In the genomic region with DNA sequence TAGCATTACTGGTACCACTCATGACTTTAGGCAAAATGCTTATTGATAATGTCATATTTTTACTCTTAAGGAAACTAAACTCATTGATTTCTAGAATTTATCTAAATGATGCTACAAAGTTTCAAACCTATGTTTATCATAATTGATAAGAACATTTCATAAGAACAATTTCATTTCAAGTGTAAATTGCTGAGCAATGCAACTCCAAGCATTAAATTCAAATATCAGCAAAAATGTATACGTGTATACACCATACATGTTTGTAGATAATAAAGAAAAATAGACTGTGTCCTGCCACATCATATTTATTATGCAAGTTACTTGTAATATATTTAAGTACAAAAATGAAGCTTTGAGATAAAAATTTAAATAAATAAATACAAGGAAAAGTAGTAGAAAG, we compare ENCODE assay signal across 36 cellular contexts.
DNase-seq lines count a peak whose midpoint lies in the region; ATAC-seq, FAIRE-seq and TF ChIP-seq lines count a peak whose summit lies in the region.
"Had no signal": no experiment of that assay in that cellular context is flagged by ENCODE, and none has a peak within 500 bp of the region (broad histone marks: within the 10 kb centered on the region; RNA-seq: fewer than 3 reads in every experiment).

No MANE protein-coding gene starts in this region.

- TF ChIP-seq CTCF in HepG2 (CRISPR knock-in tag; IDR thresholded peaks at IDR 0.05) (no peak), right lobe of liver (IDR thresholded peaks at IDR 0.05) (no peak), A549 (IDR thresholded peaks at IDR 0.05) (no peak), IMR-90 (conservative IDR thresholded peaks at IDR 0.05; ENCODE audit: low read depth, low read length) (no peak), nephron progenitor cell (IDR thresholded peaks at IDR 0.05) (no peak)

- CTCF ChIA-PET in HepG2 (lab: Yijun Ruan, JAX; ENCODE audit: low intra/inter-chr PET ratio, low total read pairs) (no interaction called here), A549 (lab: Yijun Ruan, JAX) (interaction anchor here (0.6 to 0.7 kb wide), 2 partner anchors 68 to 101 kb away, joined by 3 read pairs; no protein-coding TSS in a partner anchor), IMR-90 (lab: Yijun Ruan, JAX) (no interaction called here)

- no peak overlapping the region for H2BK20ac ChIP-seq in IMR-90 (ENCODE audit: low read depth, low read length)

- no peak for TF ChIP-seq POLR2A in HepG2 (IDR thresholded peaks at IDR 0.05; ENCODE audit: insufficient read depth in 1 of 2, low read depth in 2 of 2, low read length in 2 of 2)
- no peak for TF ChIP-seq POLR2A in right lobe of liver (IDR thresholded peaks at IDR 0.05)
- TF ChIP-seq POLR2A in A549 (IDR thresholded peaks at IDR 0.05; ENCODE audit: low read length): no peak
- TF ChIP-seq POLR2A in IMR-90 (IDR thresholded peaks at IDR 0.05; ENCODE audit: low read depth, low read length): no peak

- dilution Hi-C loops in IMR-90 (cut with HindIII; ENCODE audit: low sequenced_read_pairs, unreplicated experiment): no loop called here

- no peaks in the 10 kb centered on the region for H3K36me3 ChIP-seq in HepG2 (replicated peaks in 1 of 2; ENCODE audit: control insufficient read depth in 1 of 2, insufficient read depth in 2 of 2, low read length in 2 of 2)
- no peaks in the 10 kb centered on the region for H3K36me3 ChIP-seq in right lobe of liver
- H3K36me3 ChIP-seq in IMR-90 (ENCODE audit: control insufficient read depth, insufficient read depth, low read length): no peaks in the 10 kb centered on the region
- H3K36me3 ChIP-seq: BE2C; BLaER1; BLaER1 treated with 17β-estradiol and CSF1 and Interleukin-3, amounts not matched to agents 10 nM and 100 nM had no signal

- H4K20me1 ChIP-seq in HepG2 (ENCODE audit: insufficient read depth, low read length) (no peaks in the 10 kb centered on the region), IMR-90 (ENCODE audit: insufficient read depth, low read length) (no peaks in the 10 kb centered on the region)
- H4K20me1 ChIP-seq: BLaER1; BLaER1 treated with 17β-estradiol and CSF1 and Interleukin-3, amounts not matched to agents 10 nM and 100 nM had no signal

- ATAC-seq in HepG2: no peak
- no peak for ATAC-seq in right lobe of liver
- ATAC-seq in A549: no peak
- no peak for ATAC-seq in IMR-90 (ENCODE audit: low read depth)
- ATAC-seq in HG03460 (IDR thresholded peaks at IDR 0.05; ENCODE audit: unreplicated experiment): no peak
- ATAC-seq: CD8-positive, alpha-beta T cell had no signal

- H3K27ac ChIP-seq in HepG2 (ENCODE audit: extremely low read length, insufficient read depth, low read length) (no peak overlapping the region), right lobe of liver (no peak overlapping the region), A549 (no peak overlapping the region), IMR-90 (ENCODE audit: insufficient read depth, low read length) (no peak overlapping the region)
- H3K27ac ChIP-seq: 22Rv1; BLaER1; BLaER1 treated with 17β-estradiol and CSF1 and Interleukin-3, amounts not matched to agents 10 nM and 100 nM; C4-2B had no signal

- H3K79me2 ChIP-seq in HepG2 (ENCODE audit: insufficient read depth, low read length): no peaks in the 10 kb centered on the region

- TF ChIP-seq RAD21 in HepG2 (CRISPR knock-in tag; IDR thresholded peaks at IDR 0.05) (no peak), A549 (conservative IDR thresholded peaks at IDR 0.05 in 1 of 2, IDR thresholded peaks at IDR 0.05 in 1 of 2) (no peak), IMR-90 (IDR thresholded peaks at IDR 0.05; ENCODE audit: low read length) (no peak)

- BruUV-seq in HepG2 (replicated peaks; lab: Mats Ljungman, UMichigan) (no TSS peak), IMR-90 (replicated peaks; lab: Mats Ljungman, UMichigan) (no TSS peak)

- H3K4me1 ChIP-seq in HepG2 (ENCODE audit: insufficient read depth, low read length) (no peaks in the 10 kb centered on the region), right lobe of liver (no peaks in the 10 kb centered on the region), A549 (no peaks in the 10 kb centered on the region), IMR-90 (ENCODE audit: control insufficient read depth, insufficient read depth, low read length) (no peaks in the 10 kb centered on the region)
- H3K4me1 ChIP-seq: BE2C; BLaER1; BLaER1 treated with 17β-estradiol and CSF1 and Interleukin-3, amounts not matched to agents 10 nM and 100 nM; Caco-2 had no signal

- no peak for TF ChIP-seq EP300 in HepG2 (IDR thresholded peaks at IDR 0.05; ENCODE audit: low read depth in 2 of 2, low read length in 2 of 2)
- TF ChIP-seq EP300 in HepG2 (CRISPR knock-in tag; IDR thresholded peaks at IDR 0.05; ENCODE audit: borderline replicate concordance): no peak
- TF ChIP-seq EP300 in A549 (IDR thresholded peaks at IDR 0.05): no peak

- H3K18ac ChIP-seq in IMR-90 (ENCODE audit: low read depth, low read length): no peak overlapping the region

- no peaks in the 10 kb centered on the region for H3K9me1 ChIP-seq in IMR-90 (ENCODE audit: insufficient read depth, low read length)

- no peak overlapping the region for H4K8ac ChIP-seq in IMR-90 (ENCODE audit: low read depth in 2 of 2, low read length in 2 of 2)

- H3K9me3 ChIP-seq in HepG2 (ENCODE audit: low read length) (no peaks in the 10 kb centered on the region), right lobe of liver (no peaks in the 10 kb centered on the region), A549 (no peaks in the 10 kb centered on the region), IMR-90 (ENCODE audit: control insufficient read depth, insufficient read depth, low read length) (no peaks in the 10 kb centered on the region)
- H3K9me3 ChIP-seq: BE2C; BLaER1; BLaER1 treated with 17β-estradiol and CSF1 and Interleukin-3, amounts not matched to agents 10 nM and 100 nM; Caco-2 had no signal

- H3K79me1 ChIP-seq in IMR-90 (ENCODE audit: low read depth in 1 of 2, low read length in 2 of 2): no peaks in the 10 kb centered on the region

- no peak overlapping the region for H3K14ac ChIP-seq in IMR-90 (replicated peaks; ENCODE audit: low read depth, low read length)

- H3K4me1 Mint-ChIP-seq in nephron progenitor cell: peaks cover 45% of the 10 kb centered on the region
- H3K4me1 Mint-ChIP-seq: B cell; CD14-positive monocyte; CD4-positive, alpha-beta memory T cell; CD4-positive, CD25-positive, alpha-beta regulatory T cell; CD8-positive, alpha-beta memory T cell had no signal

- no peak overlapping the region for H2BK120ac ChIP-seq in IMR-90 (ENCODE audit: low read depth, low read length)

- FAIRE-seq in HepG2 (lab: Jason Lieb, UNC): no peak
- no peak for FAIRE-seq in A549 (lab: Jason Lieb, UNC)
- FAIRE-seq: A204.1, D721Med had no signal

- peaks cover 30% of the 10 kb centered on the region for H3K36me3 Mint-ChIP-seq in nephron progenitor cell (ENCODE audit: low read depth)
- H3K36me3 Mint-ChIP-seq: CD14-positive monocyte; CD4-positive, alpha-beta memory T cell; CD4-positive, CD25-positive, alpha-beta regulatory T cell; CD8-positive, alpha-beta memory T cell; CD8-positive, alpha-beta T cell had no signal

- no peak overlapping the region for H3K4ac ChIP-seq in IMR-90 (ENCODE audit: low read depth, low read length)

- H2BK5ac ChIP-seq in IMR-90 (ENCODE audit: low read depth, low read length, poor library complexity, severe bottlenecking): no peak overlapping the region

- H2BK15ac ChIP-seq in IMR-90 (ENCODE audit: low read depth, low read length): no peak overlapping the region

- no peak overlapping the region for H3K4me2 ChIP-seq in HepG2 (ENCODE audit: low read depth, low read length)
- no peak overlapping the region for H3K4me2 ChIP-seq in A549
- no peak overlapping the region for H3K4me2 ChIP-seq in IMR-90 (ENCODE audit: low read depth, low read length)
- H3K4me2 ChIP-seq: BLaER1; BLaER1 treated with 17β-estradiol and CSF1 and Interleukin-3, amounts not matched to agents 10 nM and 100 nM had no signal

- DNase-seq in HepG2 (ENCODE audit: low spot score) (no peak), right lobe of liver (no peak), A549 (ENCODE audit: low read depth in 1 of 2, low spot score in 1 of 2) (no peak), IMR-90 (no peak), nephron progenitor cell (no peak), A172 (ENCODE audit: low spot score) (no peak)
- DNase-seq in activated naive CD4-positive, alpha-beta T cell treated with anti-CD3 and anti-CD28 coated beads, Interleukin-2, amount 50 U/mL, for 16 hours: no peak
- DNase-seq: 8988T; ACHN; AML-193; BE2C; C1 segment of cervical spinal cord; Caco-2; Calu3; CD4-positive, alpha-beta memory T cell; CD4-positive, alpha-beta T cell; CD4-positive, CD25-positive, alpha-beta regulatory T cell; CD8-positive, alpha-beta memory T cell; CD8-positive, alpha-beta T cell; COR-L47; DMS 273 treated with DMSO at 0.1 percent for 48 hours; DMS153; DMS53; DMS79; DMS79 treated with DMSO at 0.1 percent for 48 hours; DND-41; EL had no signal

- no peak overlapping the region for H3K4me3 Mint-ChIP-seq in nephron progenitor cell
- H3K4me3 Mint-ChIP-seq: B cell; CD14-positive monocyte; CD4-positive, alpha-beta memory T cell; CD4-positive, alpha-beta T cell; CD4-positive, CD25-positive, alpha-beta regulatory T cell; CD8-positive, alpha-beta memory T cell; CD8-positive, alpha-beta T cell had no signal

- no peak overlapping the region for H2AK9ac ChIP-seq in IMR-90 (replicated peaks; ENCODE audit: low read depth, low read length, poor library complexity)

- H3K27me3 Mint-ChIP-seq in nephron progenitor cell (ENCODE audit: low read depth, poor library complexity): peaks cover 4% of the 10 kb centered on the region
- H3K27me3 Mint-ChIP-seq: B cell; CD4-positive, alpha-beta memory T cell; CD4-positive, alpha-beta T cell; CD4-positive, CD25-positive, alpha-beta regulatory T cell; CD8-positive, alpha-beta memory T cell had no signal

- peak overlapping the region; percentile 61 for H3K27ac Mint-ChIP-seq in nephron progenitor cell
- H3K27ac Mint-ChIP-seq: B cell; CD14-positive monocyte; CD4-positive, alpha-beta memory T cell; CD4-positive, alpha-beta T cell; CD4-positive, CD25-positive, alpha-beta regulatory T cell; CD8-positive, alpha-beta memory T cell; CD8-positive, alpha-beta T cell had no signal

- intact Hi-C loops in HepG2 (cut with micrococcal nuclease; ENCODE audit: unreplicated experiment) (no loop called here), right lobe of liver (cut with DNase I) (no loop called here), IMR-90 (cut with micrococcal nuclease) (no loop called here)

- no peak overlapping the region for H3K23ac ChIP-seq in IMR-90 (ENCODE audit: low read depth, low read length)

- no peak overlapping the region for H3K56ac ChIP-seq in IMR-90 (ENCODE audit: extremely low read depth, insufficient read depth, low read length)

- 2% methylated on average over 1 of the region's 1 CpG for WGBS in HepG2 (ENCODE audit: low lambda C conversion rate)
- WGBS in right lobe of liver (ENCODE audit: insufficient coverage, low coverage, low lambda C conversion rate, missing lambda C conversion rate): 59% methylated on average over 1 of the region's 1 CpG
- 22% methylated on average over 1 of the region's 1 CpG for WGBS in A549 (ENCODE audit: missing lambda C conversion rate)
- no CpG with 5 or more reads among the region's 1 CpG for WGBS in IMR-90 (ENCODE audit: extremely low coverage in 2 of 2, insufficient read length in 1 of 2), 2 experiments

- in situ Hi-C loops in HepG2 (cut with HindIII; ENCODE audit: extremely low pct_ligation_motif_present, low pct_unique_long_range_greater_than_20kb) (no loop called here), IMR-90 (cut with MboI; ENCODE audit: low sequenced_read_pairs) (no loop called here)

- no peak overlapping the region for H2AK5ac ChIP-seq in IMR-90 (ENCODE audit: low read depth, low read length)

- H3K9ac ChIP-seq in HepG2 (ENCODE audit: insufficient read depth, low read depth, low read length): no peak overlapping the region
- no peak overlapping the region for H3K9ac ChIP-seq in IMR-90 (ENCODE audit: low read depth, low read length)
- H3K9ac ChIP-seq: BLaER1; BLaER1 treated with 17β-estradiol and CSF1 and Interleukin-3, amounts not matched to agents 10 nM and 100 nM had no signal

- H2AFZ ChIP-seq in HepG2 (ENCODE audit: low read length) (no peak overlapping the region), IMR-90 (replicated peaks; ENCODE audit: low read length, poor library complexity) (no peak overlapping the region)

- no peak overlapping the region for H4K91ac ChIP-seq in IMR-90 (ENCODE audit: insufficient read depth, low read depth, low read length)

- H3K4me3 ChIP-seq in HepG2 (replicated peaks in 1 of 3; ENCODE audit: insufficient read depth in 1 of 3, low read depth in 2 of 3, low read length in 3 of 3) (no peak overlapping the region), right lobe of liver (no peak overlapping the region), A549 (no peak overlapping the region), IMR-90 (ENCODE audit: insufficient read depth, low read depth, low read length) (no peak overlapping the region)
- H3K4me3 ChIP-seq: BLaER1; BLaER1 treated with 17β-estradiol and CSF1 and Interleukin-3, amounts not matched to agents 10 nM and 100 nM had no signal

- no peaks in the 10 kb centered on the region for H3K27me3 ChIP-seq in HepG2 (ENCODE audit: control insufficient read depth in 1 of 2, insufficient read depth in 2 of 2, low read length in 2 of 2)
- no peaks in the 10 kb centered on the region for H3K27me3 ChIP-seq in right lobe of liver
- no peaks in the 10 kb centered on the region for H3K27me3 ChIP-seq in IMR-90 (ENCODE audit: control insufficient read depth, insufficient read depth, low read length)
- H3K27me3 ChIP-seq: BE2C; BLaER1; BLaER1 treated with 17β-estradiol and CSF1 and Interleukin-3, amounts not matched to agents 10 nM and 100 nM had no signal

- peaks cover 36% of the 10 kb centered on the region for H3K9me3 Mint-ChIP-seq in nephron progenitor cell

- no peak overlapping the region for H4K5ac ChIP-seq in IMR-90 (ENCODE audit: low read depth, low read length)

- POLR2A ChIA-PET in HepG2 (lab: Yijun Ruan, JAX) (no interaction called here), A549 (lab: Yijun Ruan, JAX) (no interaction called here), IMR-90 (lab: Charles Lee; ENCODE audit: unreplicated experiment) (no interaction called here)
